In genomic region chr1:9244501-9245229, GRCh38 we compare ENCODE assay signal across 12 cellular contexts. TPM values are rescaled to one million over a fixed set of nuclear protein-coding genes. Genes with fewer than 3 reads are reported as not detected.
DNase-seq lines count a peak whose midpoint lies in the region; ATAC-seq, FAIRE-seq and TF ChIP-seq lines count a peak whose summit lies in the region.
"Had no signal": no experiment of that assay in that cellular context is flagged by ENCODE, and none has a peak within 500 bp of the region (broad histone marks: within the 10 kb centered on the region; RNA-seq: fewer than 3 reads in every experiment).

No MANE protein-coding gene starts in this region.

- H3K36me3 Mint-ChIP-seq in astrocyte (ENCODE audit: low read depth, unreplicated experiment): peaks cover 20% of the 10 kb centered on the region

- H3K9me3 ChIP-seq in right cardiac atrium (ENCODE audit: control insufficient read depth, low read length) (no peaks in the 10 kb centered on the region), astrocyte (ENCODE audit: insufficient read depth, low read depth, low read length) (no peaks in the 10 kb centered on the region), lung (ENCODE audit: control insufficient read depth in 2 of 2, insufficient read depth in 1 of 2, low read length in 1 of 2) (no peaks in the 10 kb centered on the region)
- H3K9me3 ChIP-seq: ovary had no signal

- H2AFZ ChIP-seq in astrocyte (ENCODE audit: low read depth, low read length): no peak overlapping the region

- H3K4me1 ChIP-seq in right cardiac atrium (ENCODE audit: control insufficient read depth, insufficient read depth, low read length) (peaks cover 15% of the 10 kb centered on the region), astrocyte (ENCODE audit: insufficient read depth, low read length) (peaks cover 15% of the 10 kb centered on the region), lung (ENCODE audit: control insufficient read depth in 2 of 2, insufficient read depth in 2 of 2, low read length in 2 of 2) (peaks cover 6 to 40% of the 10 kb centered on the region in 2 donors)

- H3K9ac ChIP-seq in astrocyte (ENCODE audit: low read length): no peak overlapping the region

- H3K9me3 Mint-ChIP-seq in astrocyte (ENCODE audit: unreplicated experiment): no peaks in the 10 kb centered on the region
- H3K9me3 Mint-ChIP-seq: IgD-negative memory B cell had no signal

- no peaks in the 10 kb centered on the region for H3K36me3 ChIP-seq in astrocyte (ENCODE audit: insufficient read depth, low read length)
- H3K36me3 ChIP-seq in lung (ENCODE audit: control insufficient read depth in 2 of 2, insufficient read depth in 2 of 2, low read length in 2 of 2): peaks cover 0 to 25% of the 10 kb centered on the region in 2 donors
- H3K36me3 ChIP-seq: ovary had no signal

- FAIRE-seq in astrocyte (lab: Jason Lieb, UNC): no peak

- TF ChIP-seq CTCF in astrocyte (IDR thresholded peaks at IDR 0.05; ENCODE audit: insufficient read depth, low read depth, low read length) (no peak), lung (IDR thresholded peaks at IDR 0.05; ENCODE audit: control extremely low read depth, extremely low read depth) (no peak)

- WGBS in right cardiac atrium: 72% methylated on average over 9 of the region's 9 CpGs
- WGBS in lung, 2 donors: 43 to 48% methylated on average over 9 of the region's 9 CpGs

- H3K4me3 ChIP-seq in right cardiac atrium (ENCODE audit: low read length) (no peak overlapping the region), astrocyte (ENCODE audit: insufficient read depth, low read depth, low read length) (no peak overlapping the region), lung (no peak overlapping the region)
- H3K4me3 ChIP-seq: dorsolateral prefrontal cortex, ovary had no signal

- ATAC-seq in right cardiac atrium: no peak
- peak; percentile 55 for ATAC-seq in lung (ENCODE audit: insufficient read depth, low FRiP score)
- no peak for ATAC-seq in GM21381 (IDR thresholded peaks at IDR 0.05; ENCODE audit: unreplicated experiment)
- no peak for ATAC-seq in HG03439 (IDR thresholded peaks at IDR 0.05; ENCODE audit: unreplicated experiment)

- intact Hi-C loops in right cardiac atrium (cut with DNase I): no loop called here
- intact Hi-C loops in cardiac septum (cut with DNase I): no loop called here

- H3K79me2 ChIP-seq in astrocyte (ENCODE audit: insufficient read depth, low read length): peaks cover 27% of the 10 kb centered on the region

- peaks cover 14% of the 10 kb centered on the region for H3K4me1 Mint-ChIP-seq in astrocyte (ENCODE audit: low read depth, unreplicated experiment)

- peak overlapping the region; percentile 72 for H3K27ac Mint-ChIP-seq in astrocyte (ENCODE audit: unreplicated experiment)
- H3K27ac Mint-ChIP-seq: IgD-negative memory B cell had no signal

- H3K27ac ChIP-seq in right cardiac atrium (ENCODE audit: low read length) (peak overlapping the region; percentile 45), astrocyte (ENCODE audit: low read depth, low read length) (no peak overlapping the region), lung (ENCODE audit: low read depth in 1 of 2, low read length in 1 of 2) (peak overlapping the region in 1 of 2 donors; percentile 83)

- H4K20me1 ChIP-seq in astrocyte (ENCODE audit: insufficient read depth, low read length): peaks cover 29% of the 10 kb centered on the region

- H3K27me3 ChIP-seq in right cardiac atrium (ENCODE audit: control insufficient read depth, insufficient read depth): no peaks in the 10 kb centered on the region
- no peaks in the 10 kb centered on the region for H3K27me3 ChIP-seq in astrocyte (ENCODE audit: insufficient read depth, low read length)
- no peaks in the 10 kb centered on the region for H3K27me3 ChIP-seq in lung (ENCODE audit: control insufficient read depth, insufficient read depth)
- H3K27me3 ChIP-seq: dorsolateral prefrontal cortex, ovary had no signal

- H3K4me2 ChIP-seq in astrocyte (ENCODE audit: low read length): no peak overlapping the region

- DNase-seq in right cardiac atrium (no peak), cardiac septum (ENCODE audit: low spot score) (no peak), astrocyte (ENCODE audit: low read depth) (no peak), lung (ENCODE audit: low spot score) (peak; percentile 77), ureter (ENCODE audit: low spot score) (peak; percentile 79), NCI-H524 (lab: John Stamatoyannopoulos, UW) (no peak)
- DNase-seq: dorsolateral prefrontal cortex, NCI-H226 had no signal

- H3K4me3 Mint-ChIP-seq in astrocyte (ENCODE audit: unreplicated experiment): no peak overlapping the region
- H3K4me3 Mint-ChIP-seq: IgD-negative memory B cell had no signal

- H3K27me3 Mint-ChIP-seq in astrocyte (ENCODE audit: low read depth, unreplicated experiment): peaks cover 20% of the 10 kb centered on the region
- H3K27me3 Mint-ChIP-seq: IgD-negative memory B cell had no signal

RNA-seq across cellular contexts. Expression of gene H6PD, which starts 10.1 kb away (rescaled TPM):
- total RNA-seq in right cardiac atrium: 10 to 100 TPM; 29.8 to 39.8 (median 34.9) TPM
- 27.0 TPM for polyA plus RNA-seq in right cardiac atrium
- total RNA-seq in cardiac septum: 28.9 TPM
- 13.9 and 18.9 TPM in 2 replicates for total RNA-seq in astrocyte
- 10 to 100 TPM; 43.1 to 59.8 TPM for total RNA-seq in lung
- polyA plus RNA-seq in lung: 10 to 100 TPM; 21.5 to 22.6 TPM
- total RNA-seq in ureter: 70.7 TPM

RNA-seq across cellular contexts. Expression of gene SPSB1, which starts 48.0 kb away (rescaled TPM):
- total RNA-seq in right cardiac atrium: 10 to 100 TPM; 15.5 to 24.0 (median 18.0) TPM
- 16.5 TPM for polyA plus RNA-seq in right cardiac atrium
- total RNA-seq in cardiac septum: 12.9 TPM
- 53.5 and 56.7 TPM in 2 replicates for total RNA-seq in astrocyte
- total RNA-seq in lung: 10 to 100 TPM in 1 of 2 donors, 1 to 10 TPM in 1; 9.5 to 23.8 TPM
- 10 to 100 TPM; 19.5 to 25.9 TPM for polyA plus RNA-seq in lung
- 15.1 TPM for total RNA-seq in ureter

Comparison
In these comparisons a context has a peak if more than half of its experiments do, and no peak if none do; other contexts are left out.
1. DNase-seq: peak in lung (single experiment) and ureter (single experiment); none in right cardiac atrium (0 of 3), cardiac septum (single experiment), astrocyte (single experiment) and NCI-H524 (0 of 2).